In the genomic region with DNA sequence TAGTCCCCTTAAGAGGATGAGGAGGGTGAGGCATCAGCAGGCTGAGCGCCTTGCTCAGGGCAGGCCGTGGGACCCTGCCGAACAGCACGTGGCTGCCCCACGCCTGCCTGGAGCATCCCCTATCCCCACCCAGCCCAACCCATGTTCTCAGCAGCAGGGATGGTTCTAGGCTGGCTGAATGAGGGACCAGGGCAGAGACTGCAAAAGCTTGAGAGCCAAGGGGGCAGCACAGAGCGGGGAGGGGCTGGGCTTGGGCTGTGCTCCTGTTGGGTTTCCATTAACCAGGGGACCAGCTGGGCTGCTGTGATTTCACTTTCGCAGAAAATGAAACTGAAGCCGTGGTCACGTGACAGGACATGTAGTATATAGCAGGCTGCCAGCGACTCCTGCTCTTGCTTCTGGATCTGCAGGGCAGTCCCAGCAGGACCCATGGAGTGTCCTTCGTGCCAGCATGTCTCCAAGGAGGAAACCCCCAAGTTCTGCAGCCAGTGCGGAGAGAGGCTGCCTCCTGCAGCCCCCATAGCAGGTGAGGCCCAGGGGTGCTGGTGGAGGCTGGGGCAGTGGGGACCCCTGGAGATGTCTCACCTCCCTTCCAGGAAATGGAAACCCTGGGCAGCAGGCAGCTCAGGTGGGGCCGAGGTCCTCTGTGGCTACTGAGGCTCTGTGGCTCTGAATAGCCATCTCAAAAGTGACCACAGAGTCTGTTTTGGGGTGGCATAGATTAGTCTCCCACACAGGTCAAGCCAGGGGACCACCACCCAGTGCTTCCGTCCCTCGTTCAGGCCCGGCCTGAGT, we compare ENCODE assay signal across 8 cellular contexts. TPM values are rescaled to one million over a fixed set of nuclear protein-coding genes. Genes with fewer than 3 reads are reported as not detected.
DNase-seq lines count a peak whose midpoint lies in the region; ATAC-seq and TF ChIP-seq lines count a peak whose summit lies in the region.

No MANE protein-coding gene starts in this region.

- H3K27ac Mint-ChIP-seq in activated naive CD4-positive, alpha-beta T cell treated with anti-CD3 and anti-CD28 coated beads, Interleukin-2, amount 50 U/mL, for 24 hours = peak overlapping the region; percentile 98

- TF ChIP-seq CTCF in AG09309 (IDR thresholded peaks at IDR 0.05; ENCODE audit: control insufficient read depth, insufficient read depth, low read depth, low read length, missing control alignments) (peak; percentile 7), right atrium auricular region (IDR thresholded peaks at IDR 0.05) (peak in 1 of 2 donors; percentile 30)

- ATAC-seq in GM18868 (IDR thresholded peaks at IDR 0.05; ENCODE audit: unreplicated experiment) (peak; percentile 57), HG03439 (IDR thresholded peaks at IDR 0.05; ENCODE audit: unreplicated experiment) (peak; percentile 46), GM21526 (IDR thresholded peaks at IDR 0.05; ENCODE audit: low FRiP score, unreplicated experiment) (no peak)

- peaks cover 10% of the 10 kb centered on the region for H3K36me3 ChIP-seq in right atrium auricular region

- H3K4me3 ChIP-seq in AG09309 (ENCODE audit: control insufficient read depth, low read depth, low read length) = peak overlapping the region; percentile 2; the same call in 1 of the 2 replicates
- peak overlapping the region; percentile 29 to 47 for H3K4me3 ChIP-seq in right atrium auricular region

- H3K27ac ChIP-seq in right atrium auricular region = peak overlapping the region; percentile 92 to 97

- no peaks in the 10 kb centered on the region for H3K27me3 ChIP-seq in right atrium auricular region

- DNase-seq in AG09309 (ENCODE audit: low read depth) (peak; percentile 42), right atrium auricular region (ENCODE audit: low spot score) (peak; percentile 94), smooth muscle cell of the brain vasculature (ENCODE audit: low read depth, low spot score) (peak; percentile 83)

- H3K4me1 Mint-ChIP-seq in activated naive CD4-positive, alpha-beta T cell treated with anti-CD3 and anti-CD28 coated beads, Interleukin-2, amount 50 U/mL, for 24 hours = peaks cover 57% of the 10 kb centered on the region

- H3K4me1 ChIP-seq in right atrium auricular region = peaks cover 0 to 37% of the 10 kb centered on the region in 2 donors

- TF ChIP-seq POLR2A in Raji (IDR thresholded peaks at IDR 0.05; ENCODE audit: insufficient read depth, low read depth, low read length) = peak; percentile 74

- H3K9me3 ChIP-seq in right atrium auricular region = no peaks in the 10 kb centered on the region

- peaks cover 5% of the 10 kb centered on the region for H3K36me3 Mint-ChIP-seq in activated naive CD4-positive, alpha-beta T cell treated with anti-CD3 and anti-CD28 coated beads, Interleukin-2, amount 50 U/mL, for 24 hours

- no peaks in the 10 kb centered on the region for H3K9me3 Mint-ChIP-seq in activated naive CD4-positive, alpha-beta T cell treated with anti-CD3 and anti-CD28 coated beads, Interleukin-2, amount 50 U/mL, for 24 hours

- peak overlapping the region; percentile 97 for H3K4me3 Mint-ChIP-seq in activated naive CD4-positive, alpha-beta T cell treated with anti-CD3 and anti-CD28 coated beads, Interleukin-2, amount 50 U/mL, for 24 hours

- no peaks in the 10 kb centered on the region for H3K27me3 Mint-ChIP-seq in activated naive CD4-positive, alpha-beta T cell treated with anti-CD3 and anti-CD28 coated beads, Interleukin-2, amount 50 U/mL, for 24 hours

RNA-seq across cellular contexts. Expression of a gene that starts 2.8 kb away (rescaled TPM):
- total RNA-seq in right atrium auricular region = 10 to 100 TPM; 27.3 to 36.8 TPM

RNA-seq across cellular contexts. Expression of a gene that starts 43.2 kb away (rescaled TPM):
- 1 to 10 TPM; 2.2 to 9.0 TPM for total RNA-seq in right atrium auricular region

RNA-seq across cellular contexts. Expression of a gene that starts 43.3 kb away (rescaled TPM):
- total RNA-seq in right atrium auricular region = 10 to 100 TPM; 10.6 to 13.7 TPM

Comparison
In these comparisons a context has a peak if more than half of its experiments do, and no peak if none do; other contexts are left out.
1. DNase-seq: peak in every context shown above with its lines; median percentile 94 in right atrium auricular region; 83 in smooth muscle cell of the brain vasculature; 42 in AG09309.